ENCODE assay signal across 17 cellular contexts in the genomic region with DNA sequence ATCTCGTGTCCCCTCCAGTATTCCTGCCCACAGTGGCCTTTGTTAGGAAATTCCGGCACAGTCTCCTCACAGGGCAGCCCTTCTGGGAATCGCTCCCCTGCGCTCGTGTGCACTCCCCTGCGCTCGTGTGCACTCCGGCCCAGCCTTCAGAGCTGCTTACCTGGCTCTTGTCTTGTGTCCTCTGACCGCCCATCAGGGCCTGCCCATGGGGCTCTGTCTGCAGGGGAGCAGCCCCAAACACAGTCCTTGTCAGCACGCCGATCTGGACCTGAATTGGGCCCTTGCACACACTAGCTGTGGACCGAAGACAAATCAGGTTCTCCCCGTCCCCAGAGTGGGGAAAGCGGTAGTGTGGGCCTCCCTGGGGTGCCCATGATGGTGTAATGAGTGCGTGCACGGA.
DNase-seq lines count a peak whose midpoint lies in the region; ATAC-seq and TF ChIP-seq lines count a peak whose summit lies in the region.
"Had no signal": no experiment of that assay in that cellular context is flagged by ENCODE, and none has a peak within 500 bp of the region (broad histone marks: within the 10 kb centered on the region; RNA-seq: fewer than 3 reads in every experiment).

No MANE protein-coding gene starts in this region.

- no peak overlapping the region for H2BK5ac ChIP-seq in neuronal stem cell (ENCODE audit: low read length)

- no peak overlapping the region for H2AK5ac ChIP-seq in neuronal stem cell (ENCODE audit: low read depth, low read length)

- peak overlapping the region; percentile 11 for H3K27ac Mint-ChIP-seq in glutamatergic neuron (ENCODE audit: unreplicated experiment)
- H3K27ac Mint-ChIP-seq: CD4-positive, CD25-positive, alpha-beta regulatory T cell; HFFc6 had no signal

- peak overlapping the region; percentile 34 for H3K4me3 Mint-ChIP-seq in glutamatergic neuron (ENCODE audit: unreplicated experiment)
- H3K4me3 Mint-ChIP-seq: CD4-positive, CD25-positive, alpha-beta regulatory T cell; HFFc6 had no signal

- H3K4me2 ChIP-seq in DOHH2 (ENCODE audit: low read length) = 0 out of 2 replicates have a peak overlapping the region, but pooled peaks have one; percentile 2
- no peak overlapping the region; the same call in 1 of the 2 replicates for H3K4me2 ChIP-seq in OCI-LY1 (ENCODE audit: low read length)
- no peak overlapping the region for H3K4me2 ChIP-seq in neuronal stem cell (ENCODE audit: insufficient read depth, low read length, poor library complexity, severe bottlenecking)

- H2BK120ac ChIP-seq in neuronal stem cell (ENCODE audit: low read depth, low read length) = no peak overlapping the region

- peaks cover 33% of the 10 kb centered on the region for H3K4me1 Mint-ChIP-seq in glutamatergic neuron (ENCODE audit: low read depth, unreplicated experiment)

- H3K27me3 Mint-ChIP-seq in glutamatergic neuron (ENCODE audit: unreplicated experiment) = peaks cover 8% of the 10 kb centered on the region
- H3K27me3 Mint-ChIP-seq: CD4-positive, CD25-positive, alpha-beta regulatory T cell had no signal

- H3K79me2 ChIP-seq in DOHH2 (ENCODE audit: control insufficient read depth, low read length) (peaks cover 98% of the 10 kb centered on the region), OCI-LY1 (ENCODE audit: insufficient read depth, low read length) (peaks cover 48% of the 10 kb centered on the region)

- H3K4me3 ChIP-seq in DOHH2 (ENCODE audit: low read length) (no peak overlapping the region), OCI-LY1 (ENCODE audit: low read depth, low read length, poor library complexity, severe bottlenecking) (no peak overlapping the region), neuronal stem cell (ENCODE audit: low read length in 2 of 2) (no peak overlapping the region)
- H3K4me3 ChIP-seq: GM23248 had no signal

- H3K9ac ChIP-seq in OCI-LY1 (ENCODE audit: low read length) = peak overlapping the region; percentile 5; the same call in 1 of the 2 replicates
- H3K9ac ChIP-seq in neuronal stem cell (ENCODE audit: low read depth, low read length, poor library complexity) = no peak overlapping the region
- H3K9ac ChIP-seq: GM23248 had no signal

- H3K27me3 ChIP-seq in DOHH2 (ENCODE audit: control insufficient read depth, low read length) (no peaks in the 10 kb centered on the region), OCI-LY1 (ENCODE audit: insufficient read depth, low read length) (no peaks in the 10 kb centered on the region), neuronal stem cell (ENCODE audit: control insufficient read depth in 3 of 3, insufficient read depth in 3 of 3, low read depth in 1 of 3, low read length in 3 of 3) (no peaks in the 10 kb centered on the region)

- H4K8ac ChIP-seq in neuronal stem cell (ENCODE audit: low read depth, low read length) = no peak overlapping the region

- no peak overlapping the region for H4K91ac ChIP-seq in neuronal stem cell (ENCODE audit: low read depth, low read length, poor library complexity)

- H3F3A ChIP-seq in DOHH2 (ENCODE audit: control insufficient read depth, insufficient read depth) = peaks cover 5% of the 10 kb centered on the region
- no peaks in the 10 kb centered on the region; the same call in 1 of the 2 replicates for H3F3A ChIP-seq in OCI-LY1 (ENCODE audit: insufficient read depth, low read length)

- no peaks in the 10 kb centered on the region for H3K9me3 ChIP-seq in DOHH2 (ENCODE audit: control insufficient read depth, insufficient read depth, low read length)
- no peaks in the 10 kb centered on the region for H3K9me3 ChIP-seq in OCI-LY1 (ENCODE audit: low read length)
- H3K9me3 ChIP-seq in neuronal stem cell (replicated peaks in 1 of 2; ENCODE audit: control insufficient read depth in 2 of 2, insufficient read depth in 1 of 2, low read depth in 1 of 2, low read length in 2 of 2) = no peaks in the 10 kb centered on the region

- ATAC-seq in left colon = no peak
- no peak for ATAC-seq in GM18498 (IDR thresholded peaks at IDR 0.05; ENCODE audit: unreplicated experiment)

- H3K23ac ChIP-seq in neuronal stem cell (ENCODE audit: low read depth, low read length, poor library complexity) = no peak overlapping the region

- TF ChIP-seq CTCF in DOHH2 (IDR thresholded peaks at IDR 0.05; ENCODE audit: low read depth, low read length, poor library complexity, severe bottlenecking) = no peak
- no peak for TF ChIP-seq CTCF in OCI-LY1 (IDR thresholded peaks at IDR 0.05; ENCODE audit: low read length)
- TF ChIP-seq CTCF in glutamatergic neuron (IDR thresholded peaks at IDR 0.05; ENCODE audit: partially characterized antibody, unreplicated experiment) = no peak

- H3K36me3 ChIP-seq in DOHH2 (ENCODE audit: control insufficient read depth, low read length) (peaks cover 41% of the 10 kb centered on the region), OCI-LY1 (ENCODE audit: insufficient read depth, low read length) (peaks cover 33% of the 10 kb centered on the region; the same call in 1 of the 2 replicates), neuronal stem cell (replicated peaks in 1 of 2; ENCODE audit: control insufficient read depth in 2 of 2, insufficient read depth in 2 of 2, low read length in 2 of 2) (peaks cover 0 to 2% of the 10 kb centered on the region in 2 donors)

- H3K36me3 Mint-ChIP-seq in glutamatergic neuron (ENCODE audit: unreplicated experiment) = no peaks in the 10 kb centered on the region

- H3K14ac ChIP-seq in neuronal stem cell (ENCODE audit: low read length) = no peak overlapping the region

- H2AFZ ChIP-seq in OCI-LY1 (ENCODE audit: low read length) (no peak overlapping the region), neuronal stem cell (ENCODE audit: low read length) (no peak overlapping the region)
- H2AFZ ChIP-seq: GM23248 had no signal

- H3K18ac ChIP-seq in neuronal stem cell (ENCODE audit: low read length) = peak overlapping the region; percentile 3

- no peak overlapping the region for H3K4ac ChIP-seq in neuronal stem cell (ENCODE audit: low read length)

- no peaks in the 10 kb centered on the region for H3K9me2 ChIP-seq in DOHH2 (replicated peaks; ENCODE audit: control insufficient read depth, low read length)
- no peaks in the 10 kb centered on the region for H3K9me2 ChIP-seq in OCI-LY1 (ENCODE audit: low read depth, low read length)

- intact Hi-C loops in left colon (cut with DNase I, micrococcal nuclease) = no loop called here

- WGBS in neuronal stem cell (ENCODE audit: extremely low coverage in 2 of 2, insufficient read length in 2 of 2, insufficient replicate concordance in 1 of 2), 2 donors = no CpG with 5 or more reads among the region's 16 CpGs

- no peak overlapping the region for H2BK12ac ChIP-seq in neuronal stem cell (ENCODE audit: low read length)

- H3K79me1 ChIP-seq in neuronal stem cell (ENCODE audit: low read depth, low read length) = peaks cover 9% of the 10 kb centered on the region

- H3K27ac ChIP-seq in DOHH2 (ENCODE audit: low read depth, low read length) (peak overlapping the region; percentile 10; the same call in 1 of the 2 replicates), OCI-LY1 (ENCODE audit: low read depth, low read length, poor library complexity, severe bottlenecking) (peak overlapping the region; percentile 97), neuronal stem cell (replicated peaks; ENCODE audit: low read length) (no peak overlapping the region)
- H3K27ac ChIP-seq: GM23248 had no signal

- peaks cover 93% of the 10 kb centered on the region for H3K4me1 ChIP-seq in DOHH2 (ENCODE audit: control insufficient read depth, low read length)
- peaks cover 85% of the 10 kb centered on the region for H3K4me1 ChIP-seq in OCI-LY1 (ENCODE audit: insufficient read depth, low read length, severe bottlenecking)
- H3K4me1 ChIP-seq in neuronal stem cell (ENCODE audit: control insufficient read depth in 2 of 2, insufficient read depth in 1 of 2, low read depth in 1 of 2, low read length in 2 of 2) = peaks cover 6 to 8% of the 10 kb centered on the region in 2 donors

- H2BK15ac ChIP-seq in neuronal stem cell (ENCODE audit: low read length) = no peak overlapping the region

- H4K20me1 ChIP-seq in DOHH2 (ENCODE audit: control insufficient read depth, insufficient read depth, low read depth, low read length) (peaks cover 8% of the 10 kb centered on the region; the same call in 1 of the 2 replicates), OCI-LY1 (ENCODE audit: insufficient read depth, low read length) (0 out of 2 replicates have a peak, but pooled peaks cover 2% of the 10 kb centered on the region)

- DNase-seq in glutamatergic neuron = no peak
- no peak for DNase-seq in neuronal stem cell (ENCODE audit: low spot score)
- DNase-seq in AG08396 (ENCODE audit: low spot score) = no peak
- no peak for DNase-seq in left colon
- DNase-seq: CD4-positive, CD25-positive, alpha-beta regulatory T cell; GM23248; HFFc6; Kasumi-1; NCI-H1105 treated with DMSO at 0.1 percent for 48 hours; NCI-H1694 treated with DMSO at 0.1 percent for 48 hours; NCI-H345; NCI-H69; OCI-M1; SHP77 treated with DMSO at 0.1 percent for 48 hours had no signal

- peaks cover 4% of the 10 kb centered on the region for H3K9me3 Mint-ChIP-seq in glutamatergic neuron (ENCODE audit: unreplicated experiment)
- H3K9me3 Mint-ChIP-seq: CD4-positive, CD25-positive, alpha-beta regulatory T cell; HFFc6 had no signal
